ENCODE assay signal across 10 cellular contexts in the genomic region with DNA sequence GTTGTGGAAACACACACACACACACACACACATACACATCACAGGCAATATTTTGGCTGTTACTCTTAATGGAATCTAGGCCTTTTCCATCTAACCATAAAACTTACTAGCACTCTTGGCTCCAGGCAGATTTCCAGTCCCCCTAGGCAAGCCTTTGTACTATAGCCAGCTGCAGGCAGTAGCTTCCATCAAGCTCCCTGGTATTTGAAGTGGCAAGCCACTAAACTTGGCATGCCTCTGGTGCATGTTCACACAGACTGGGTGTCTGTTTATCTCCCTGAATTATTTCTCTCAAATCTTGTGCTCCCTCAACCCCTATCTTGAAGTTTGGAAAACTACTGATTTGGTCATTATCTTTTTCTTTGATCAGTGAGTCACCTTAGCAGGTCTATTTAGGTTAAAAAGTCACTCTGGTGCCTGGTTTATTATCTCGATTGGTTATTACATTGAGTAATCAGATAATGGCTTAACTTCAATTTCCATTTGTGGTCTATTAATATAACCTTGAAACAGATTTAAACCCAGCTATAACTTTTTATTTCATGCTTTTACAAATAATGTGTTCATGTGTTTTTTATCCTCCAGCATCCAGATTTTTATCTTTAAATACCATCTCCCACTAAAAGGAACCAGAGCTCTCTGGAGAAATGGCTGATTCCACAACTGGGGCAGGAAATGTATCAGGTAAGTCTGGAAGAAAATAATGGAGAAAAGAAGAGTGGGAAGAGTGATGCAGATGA. TPM values are rescaled to one million over a fixed set of nuclear protein-coding genes. Genes with fewer than 3 reads are reported as not detected.
DNase-seq lines count a peak whose midpoint lies in the region; ATAC-seq and TF ChIP-seq lines count a peak whose summit lies in the region.
"Had no signal": no experiment of that assay in that cellular context is flagged by ENCODE, and none has a peak within 500 bp of the region (broad histone marks: within the 10 kb centered on the region; RNA-seq: fewer than 3 reads in every experiment).

No MANE protein-coding gene starts in this region.

- no peaks in the 10 kb centered on the region for H3K36me3 ChIP-seq in KMS-11 (ENCODE audit: insufficient read depth)

- TF ChIP-seq CTCF in KMS-11 (conservative IDR thresholded peaks at IDR 0.05; ENCODE audit: low read depth, low read length) = no peak
- no peak for TF ChIP-seq CTCF in nephron progenitor cell (IDR thresholded peaks at IDR 0.05)

- peaks cover 21% of the 10 kb centered on the region for H3K79me2 ChIP-seq in KMS-11 (ENCODE audit: insufficient read depth, low read depth)

- H3K9ac ChIP-seq in KMS-11 = peak overlapping the region; percentile 95; the same call in 1 of the 2 replicates

- H3K9me3 Mint-ChIP-seq in activated CD8-positive, alpha-beta T cell treated with anti-CD3 and anti-CD28 coated beads, Interleukin-2, amount 10 ng/mL, durations not matched to agents 7 days and 5 days (ENCODE audit: insufficient read depth) = no peaks in the 10 kb centered on the region
- peaks cover 6% of the 10 kb centered on the region for H3K9me3 Mint-ChIP-seq in nephron progenitor cell

- H2AFZ ChIP-seq in KMS-11 (ENCODE audit: low read depth) = no peak overlapping the region

- peaks cover 18% of the 10 kb centered on the region for H3K36me3 Mint-ChIP-seq in activated CD8-positive, alpha-beta T cell treated with anti-CD3 and anti-CD28 coated beads, Interleukin-2, amount 10 ng/mL, durations not matched to agents 7 days and 5 days (ENCODE audit: low read depth)
- peaks cover 16% of the 10 kb centered on the region for H3K36me3 Mint-ChIP-seq in nephron progenitor cell (ENCODE audit: low read depth)

- DNase-seq in NCI-H2171 treated with DMSO at 0.1 percent for 48 hours (lab: John Stamatoyannopoulos, UW) (peak; percentile 18), NCI-H2171 (lab: John Stamatoyannopoulos, UW) (no peak), nephron progenitor cell (no peak), medulla oblongata (ENCODE audit: extremely low spot score) (no peak), posterior cingulate gyrus (no peak)
- no peak for DNase-seq in activated CD8-positive, alpha-beta T cell treated with anti-CD3 and anti-CD28 coated beads, Interleukin-2, amount 10 ng/mL, durations not matched to agents 7 days and 5 days
- DNase-seq: activated effector memory CD4-positive, alpha-beta T cell treated with anti-CD3 and anti-CD28 coated beads, Interleukin-2, amount 50 U/mL, for 16 hours had no signal

- H3K27me3 Mint-ChIP-seq in activated CD8-positive, alpha-beta T cell treated with anti-CD3 and anti-CD28 coated beads, Interleukin-2, amount 10 ng/mL, durations not matched to agents 7 days and 5 days (ENCODE audit: low read depth) = no peaks in the 10 kb centered on the region
- no peaks in the 10 kb centered on the region for H3K27me3 Mint-ChIP-seq in nephron progenitor cell (ENCODE audit: low read depth, poor library complexity)

- intact Hi-C loops in posterior cingulate gyrus (cut with DNase I) = no loop called here

- H3K4me3 Mint-ChIP-seq in activated CD8-positive, alpha-beta T cell treated with anti-CD3 and anti-CD28 coated beads, Interleukin-2, amount 10 ng/mL, durations not matched to agents 7 days and 5 days = peak overlapping the region; percentile 63
- H3K4me3 Mint-ChIP-seq in nephron progenitor cell = peak overlapping the region; percentile 77

- CTCF ChIA-PET in activated CD8-positive, alpha-beta T cell treated with anti-CD3 and anti-CD28 coated beads, Interleukin-2, amount 10 ng/mL, durations not matched to agents 7 days and 5 days (lab: Charles Lee) = interaction anchor here (0.8 to 5.2 kb wide), 10 partner anchors 13 to 160 kb away, joined by 3 to 87 read pairs (median 8); a partner anchor contains a TSS

- peaks cover 29% of the 10 kb centered on the region for H3K4me1 Mint-ChIP-seq in activated CD8-positive, alpha-beta T cell treated with anti-CD3 and anti-CD28 coated beads, Interleukin-2, amount 10 ng/mL, durations not matched to agents 7 days and 5 days (ENCODE audit: low read depth)
- peaks cover 37% of the 10 kb centered on the region for H3K4me1 Mint-ChIP-seq in nephron progenitor cell

- no peak overlapping the region for H3K4me3 ChIP-seq in KMS-11 (IDR thresholded peaks at IDR 0.05; ENCODE audit: insufficient read depth, low read depth, low read length)

- H3K4me1 ChIP-seq in KMS-11 (ENCODE audit: low read depth, poor library complexity, severe bottlenecking) = peaks cover 21% of the 10 kb centered on the region

- H4K20me1 ChIP-seq in KMS-11 (ENCODE audit: insufficient read depth) = no peaks in the 10 kb centered on the region

- no peaks in the 10 kb centered on the region for H3K27me3 ChIP-seq in KMS-11 (ENCODE audit: insufficient read depth, low read depth)
- H3K27me3 ChIP-seq: heart right ventricle had no signal

- peak overlapping the region; percentile 77 for H3K4me2 ChIP-seq in KMS-11

- POLR2A ChIA-PET in activated CD8-positive, alpha-beta T cell treated with anti-CD3 and anti-CD28 coated beads, Interleukin-2, amount 10 ng/mL, durations not matched to agents 7 days and 5 days (lab: Charles Lee) = interaction anchor here (4.1 kb wide), 1 partner anchor 127 kb away, joined by 69 read pairs; a partner anchor contains a TSS

- H3K27ac Mint-ChIP-seq in activated CD8-positive, alpha-beta T cell treated with anti-CD3 and anti-CD28 coated beads, Interleukin-2, amount 10 ng/mL, durations not matched to agents 7 days and 5 days = peak overlapping the region; percentile 71
- H3K27ac Mint-ChIP-seq in nephron progenitor cell = peak overlapping the region; percentile 25

- no peak for ATAC-seq in activated CD8-positive, alpha-beta T cell treated with anti-CD3 and anti-CD28 coated beads, Interleukin-2, amount 10 ng/mL, durations not matched to agents 7 days and 5 days
- ATAC-seq in HG02678 (IDR thresholded peaks at IDR 0.05; ENCODE audit: unreplicated experiment) = no peak
- ATAC-seq: heart right ventricle had no signal

- H3K27ac ChIP-seq in KMS-11 = peak overlapping the region; percentile 97; the same call in 1 of the 2 replicates

RNA-seq across cellular contexts. Expression of a gene that starts 2.7 kb away (rescaled TPM):
- total RNA-seq in activated CD8-positive, alpha-beta T cell treated with anti-CD3 and anti-CD28 coated beads, Interleukin-2, amount 10 ng/mL, durations not matched to agents 7 days and 5 days = 10 to 100 TPM; 72.0 to 75.5 TPM

RNA-seq across cellular contexts. Expression of a gene that starts 54.4 kb away (rescaled TPM):
- total RNA-seq in activated CD8-positive, alpha-beta T cell treated with anti-CD3 and anti-CD28 coated beads, Interleukin-2, amount 10 ng/mL, durations not matched to agents 7 days and 5 days = under 1 TPM; 0.23 to 0.26 TPM
